In the genomic region with DNA sequence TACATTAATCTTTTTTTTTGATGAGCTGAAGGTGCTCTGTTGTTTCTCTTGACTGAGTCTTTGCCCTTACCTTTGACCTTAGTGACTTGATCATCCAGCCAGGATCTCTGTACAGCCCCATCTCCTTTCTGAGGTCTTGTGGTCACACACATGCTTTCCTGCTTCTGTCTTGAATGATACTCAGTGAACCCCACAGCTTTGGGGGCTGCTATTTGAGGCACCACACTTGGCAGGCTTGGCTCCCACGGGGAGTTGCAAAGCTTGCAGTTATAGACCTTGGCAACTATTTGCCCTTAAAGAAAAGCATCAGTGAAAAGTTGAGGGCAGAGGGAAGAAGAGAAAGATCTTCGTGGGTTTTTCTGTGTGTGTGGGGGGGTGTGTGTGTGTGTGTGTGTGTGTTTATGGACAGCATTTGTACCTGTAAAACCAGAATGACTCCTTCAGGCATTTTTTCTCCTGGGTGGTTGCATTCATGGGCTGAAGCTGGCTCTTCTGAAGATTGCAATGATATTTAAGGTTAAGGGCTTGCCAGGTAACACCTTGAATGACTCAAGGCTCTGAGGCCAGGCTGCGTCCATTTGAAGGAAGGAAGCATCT, we compare ENCODE assay signal across 8 cellular contexts.
A peak's percentile ranks its signal among the peaks of the same experiment; 100 is the strongest.
DNase-seq lines count a peak whose midpoint lies in the region; ATAC-seq and TF ChIP-seq lines count a peak whose summit lies in the region.

No MANE protein-coding gene starts in this region.

- peak overlapping the region; percentile 46 for H3K4me2 ChIP-seq in PC-9

- peak; percentile 49 for ATAC-seq in GM18498 (IDR thresholded peaks at IDR 0.05; ENCODE audit: unreplicated experiment)
- ATAC-seq in GM21717 (IDR thresholded peaks at IDR 0.05; ENCODE audit: unreplicated experiment): peak; percentile 59
- ATAC-seq in naive thymus-derived CD4-positive, alpha-beta T cell: no peak
- ATAC-seq in HG02970 (IDR thresholded peaks at IDR 0.05; ENCODE audit: low FRiP score, unreplicated experiment): no peak

- BruUV-seq in PC-9 (replicated peaks; lab: Mats Ljungman, UMichigan): no TSS peak

- peaks cover 10% of the 10 kb centered on the region; the same call in 1 of the 2 replicates for H3K27me3 ChIP-seq in PC-9 (ENCODE audit: insufficient read depth, low read depth)
- H3K27me3 ChIP-seq in naive thymus-derived CD4-positive, alpha-beta T cell (ENCODE audit: control insufficient read depth in 2 of 2, insufficient read depth in 2 of 2, low read length in 2 of 2): no peaks in the 10 kb centered on the region

- CTCF ChIA-PET in PC-9 (lab: Charles Lee): no interaction called here
- CTCF ChIA-PET in naive thymus-derived CD4-positive, alpha-beta T cell (lab: Charles Lee): interaction anchor here (1.1 kb wide), 1 partner anchor 115 kb away, joined by 3 read pairs; no protein-coding TSS in a partner anchor

- peak overlapping the region in 6 of 10 donors; percentile 13 to 77 (median 48) for H3K4me3 Mint-ChIP-seq in naive thymus-derived CD4-positive, alpha-beta T cell

- H3K9me3 ChIP-seq in PC-9 (ENCODE audit: insufficient read depth, low read depth): no peaks in the 10 kb centered on the region
- no peaks in the 10 kb centered on the region for H3K9me3 ChIP-seq in naive thymus-derived CD4-positive, alpha-beta T cell (ENCODE audit: control insufficient read depth in 2 of 3, low read length in 3 of 3)

- H4K20me1 ChIP-seq in PC-9 (ENCODE audit: insufficient read depth): no peaks in the 10 kb centered on the region

- H3K9me2 ChIP-seq in PC-9 (ENCODE audit: insufficient read depth): no peaks in the 10 kb centered on the region

- DNase-seq in PC-9 (peak; percentile 23 to 95), NCI-H2171 treated with DMSO at 0.1 percent for 48 hours (lab: John Stamatoyannopoulos, UW) (no peak), anterior cingulate cortex (lab: John Stamatoyannopoulos, UW) (no peak)
- no peak for DNase-seq in naive thymus-derived CD4-positive, alpha-beta T cell
- no peak for DNase-seq in activated effector memory CD4-positive, alpha-beta T cell treated with Interleukin-2 at 50 U/mL for 16 hours

- intact Hi-C loops in PC-9 (cut with micrococcal nuclease; ENCODE audit: unreplicated experiment): no loop called here
- intact Hi-C loops in naive thymus-derived CD4-positive, alpha-beta T cell (cut with micrococcal nuclease): no loop called here

- H2AFZ ChIP-seq in PC-9: no peak overlapping the region

- POLR2A ChIA-PET in PC-9 (lab: Charles Lee; ENCODE audit: unreplicated experiment): no interaction called here
- POLR2A ChIA-PET in naive thymus-derived CD4-positive, alpha-beta T cell (lab: Charles Lee): interaction anchor here (0.5 kb wide), 1 partner anchor 178 kb away, joined by 3 read pairs; no protein-coding TSS in a partner anchor

- TF ChIP-seq CTCF in PC-9 (conservative IDR thresholded peaks at IDR 0.05): no peak

- no peaks in the 10 kb centered on the region for H3K79me2 ChIP-seq in PC-9 (ENCODE audit: low read depth)

- H3K27ac Mint-ChIP-seq in naive thymus-derived CD4-positive, alpha-beta T cell: peak overlapping the region in 6 of 9 donors; percentile 21 to 78 (median 52)

- H3K27me3 Mint-ChIP-seq in naive thymus-derived CD4-positive, alpha-beta T cell: no peaks in the 10 kb centered on the region

- peaks cover 7% of the 10 kb centered on the region; the same call in 1 of the 2 replicates for H3F3A ChIP-seq in PC-9 (ENCODE audit: insufficient read depth, low read depth)

- H3K36me3 ChIP-seq in PC-9 (ENCODE audit: low read depth): no peaks in the 10 kb centered on the region
- H3K36me3 ChIP-seq in naive thymus-derived CD4-positive, alpha-beta T cell (ENCODE audit: control insufficient read depth in 2 of 3, insufficient read depth in 3 of 3, low read length in 3 of 3): peaks cover 0 to 4% (median 0%) of the 10 kb centered on the region in 3 experiments

- H3K4me3 ChIP-seq in PC-9: no peak overlapping the region
- no peak overlapping the region for H3K4me3 ChIP-seq in naive thymus-derived CD4-positive, alpha-beta T cell (ENCODE audit: low read length)

- H3K27ac ChIP-seq in PC-9: peak overlapping the region; percentile 38; the same call in 1 of the 2 replicates
- H3K27ac ChIP-seq in naive thymus-derived CD4-positive, alpha-beta T cell (ENCODE audit: low read depth, low read length): no peak overlapping the region

- no peaks in the 10 kb centered on the region for H3K9me3 Mint-ChIP-seq in naive thymus-derived CD4-positive, alpha-beta T cell

- peaks cover 9% of the 10 kb centered on the region for H3K4me1 ChIP-seq in PC-9 (replicated peaks; ENCODE audit: insufficient read depth)
- H3K4me1 ChIP-seq in naive thymus-derived CD4-positive, alpha-beta T cell (ENCODE audit: control insufficient read depth in 2 of 2, insufficient read depth in 2 of 2, low read length in 2 of 2): peaks cover 25 to 30% of the 10 kb centered on the region in 2 donors

- H3K4me1 Mint-ChIP-seq in naive thymus-derived CD4-positive, alpha-beta T cell: peaks cover 38 to 70% (median 60%) of the 10 kb centered on the region in 7 donors

- H3K36me3 Mint-ChIP-seq in naive thymus-derived CD4-positive, alpha-beta T cell: peaks cover 0 to 25% (median 14%) of the 10 kb centered on the region in 5 donors

Comparison
In these comparisons a context has a peak if more than half of its experiments do, and no peak if none do; other contexts are left out.
1. ATAC-seq: peak in GM18498 (single experiment) and GM21717 (single experiment); none in naive thymus-derived CD4-positive, alpha-beta T cell (single experiment) and HG02970 (single experiment).
2. DNase-seq: peak in PC-9 (2 of 2); none in naive thymus-derived CD4-positive, alpha-beta T cell (0 of 9), NCI-H2171 treated with DMSO at 0.1 percent for 48 hours (single experiment), anterior cingulate cortex (0 of 58) and activated effector memory CD4-positive, alpha-beta T cell treated with Interleukin-2 at 50 U/mL for 16 hours (single experiment).